In genomic region chr4:44425614-44426208, GRCh38 we compare ENCODE assay signal across 11 cellular contexts. TPM values are rescaled to one million over a fixed set of nuclear protein-coding genes. Genes with fewer than 3 reads are reported as not detected.
DNase-seq lines count a peak whose midpoint lies in the region; ATAC-seq, FAIRE-seq and TF ChIP-seq lines count a peak whose summit lies in the region.
"Had no signal": no experiment of that assay in that cellular context is flagged by ENCODE, and none has a peak within 500 bp of the region (broad histone marks: within the 10 kb centered on the region; RNA-seq: fewer than 3 reads in every experiment).

No MANE protein-coding gene starts in this region.

- no peak for TF ChIP-seq EP300 in H1 (IDR thresholded peaks at IDR 0.05; ENCODE audit: borderline replicate concordance in 1 of 2, low read depth in 2 of 2, low read length in 2 of 2)

- H2AK5ac ChIP-seq in H1 (ENCODE audit: low read depth, low read length): no peak overlapping the region

- no peak overlapping the region for H4K8ac ChIP-seq in H1 (ENCODE audit: extremely low read depth, insufficient read depth, low read length)

- H2AFZ ChIP-seq in GM23338 (no peak overlapping the region), H1 (ENCODE audit: low read length) (no peak overlapping the region)

- H4K20me1 ChIP-seq in GM23338 (replicated peaks; ENCODE audit: insufficient read depth): no peaks in the 10 kb centered on the region
- no peaks in the 10 kb centered on the region for H4K20me1 ChIP-seq in H1 (replicated peaks in 1 of 2; ENCODE audit: control insufficient read depth in 1 of 2, insufficient read depth in 2 of 2, low read length in 2 of 2)

- no peak overlapping the region for H3K4ac ChIP-seq in H1 (replicated peaks; ENCODE audit: insufficient read length, low read depth, low read length)

- no peak overlapping the region for H3K14ac ChIP-seq in H1 (ENCODE audit: insufficient read length)

- intact Hi-C loops in posterior cingulate gyrus (cut with DNase I) (loop anchor here (1.0 kb wide), 1 partner anchor 169 kb away; no protein-coding TSS in a partner anchor), Right ventricle myocardium inferior (cut with DNase I) (no loop called here)

- no peak overlapping the region for H3K18ac ChIP-seq in H1 (ENCODE audit: extremely low read depth, low read length)

- no peak overlapping the region for H2BK20ac ChIP-seq in H1 (ENCODE audit: low read length)

- H3F3A ChIP-seq in GM23338 (replicated peaks; ENCODE audit: low read depth): no peaks in the 10 kb centered on the region

- peak; percentile 93 for ATAC-seq in GM23338
- no peak for ATAC-seq in GM18873 (IDR thresholded peaks at IDR 0.05; ENCODE audit: low FRiP score, unreplicated experiment)
- no peak for ATAC-seq in GM21723 (IDR thresholded peaks at IDR 0.05; ENCODE audit: unreplicated experiment)
- ATAC-seq in Right ventricle myocardium inferior: no peak
- ATAC-seq: esophagus mucosa; stimulated activated naive CD8-positive, alpha-beta T cell treated with anti-CD3 and anti-CD28 coated beads, Interleukin-15, amount 100 ng/mL, for 72 hours had no signal

- no peaks in the 10 kb centered on the region for H3K27me3 Mint-ChIP-seq in GM23338 (ENCODE audit: insufficient read depth, low read depth, poor library complexity)
- H3K27me3 Mint-ChIP-seq: stimulated activated naive CD8-positive, alpha-beta T cell treated with anti-CD3 and anti-CD28 coated beads, Interleukin-15, amount 100 ng/mL, for 72 hours had no signal

- H3K36me3 Mint-ChIP-seq in GM23338 (ENCODE audit: low read depth): no peaks in the 10 kb centered on the region

- no peaks in the 10 kb centered on the region for H3K9me3 Mint-ChIP-seq in GM23338

- no peak overlapping the region for H2BK5ac ChIP-seq in H1 (ENCODE audit: low read depth, low read length)

- H3K79me2 ChIP-seq in GM23338 (replicated peaks; ENCODE audit: insufficient read depth) (no peaks in the 10 kb centered on the region), H1 (ENCODE audit: control insufficient read depth in 1 of 2, insufficient read depth in 2 of 2, low read length in 2 of 2) (peaks cover 0 to 12% of the 10 kb centered on the region in 2 experiments; a peak in 1 of 4 replicates)

- DNase-seq in GM23338 (ENCODE audit: low spot score): peak; percentile 76
- DNase-seq in NCI-H748 (lab: John Stamatoyannopoulos, UW; ENCODE audit: unreplicated experiment): peak; percentile 70
- no peak for DNase-seq in H1 (ENCODE audit: low read depth in 1 of 2, low spot score in 2 of 2)
- DNase-seq in posterior cingulate gyrus: peak in 7 of 10 donors; percentile 21 to 90 (median 56)
- no peak for DNase-seq in Right ventricle myocardium inferior (ENCODE audit: missing footprints)
- no peak for DNase-seq in EL
- DNase-seq: stimulated activated naive CD8-positive, alpha-beta T cell treated with anti-CD3 and anti-CD28 coated beads, Interleukin-15, amount 100 ng/mL, for 72 hours had no signal

- H3K79me1 ChIP-seq in H1 (ENCODE audit: low read depth, low read length): no peaks in the 10 kb centered on the region

- WGBS in H1 (ENCODE audit: extremely low coverage in 1 of 2, insufficient coverage in 1 of 2, insufficient read length in 1 of 2, insufficient replicate concordance in 2 of 2, low coverage in 1 of 2, low lambda C conversion rate in 2 of 2, missing lambda C conversion rate in 1 of 2), 2 experiments: 60% methylated on average over 2 of the region's 2 CpGs; no CpG with 5 or more reads in 1 of the 2 experiments

- no peak overlapping the region for H3K4me3 Mint-ChIP-seq in GM23338
- H3K4me3 Mint-ChIP-seq: stimulated activated naive CD8-positive, alpha-beta T cell treated with anti-CD3 and anti-CD28 coated beads, Interleukin-15, amount 100 ng/mL, for 72 hours had no signal

- H3K4me1 ChIP-seq in GM23338 (ENCODE audit: insufficient read depth) (0 out of 2 replicates have a peak, but pooled peaks cover 5% of the 10 kb centered on the region), H1 (replicated peaks in 1 of 4; ENCODE audit: control insufficient read depth in 3 of 4, insufficient read depth in 4 of 4, low read length in 3 of 4) (no peaks in the 10 kb centered on the region)

- no peak for TF ChIP-seq POLR2A in H1 (IDR thresholded peaks at IDR 0.05; ENCODE audit: control extremely low read depth in 1 of 2, low read depth in 2 of 2, low read length in 2 of 2)

- peak; percentile 92 to 96 for TF ChIP-seq RAD21 in H1 (IDR thresholded peaks at IDR 0.05 in 1 of 2, conservative IDR thresholded peaks at IDR 0.05 in 1 of 2; ENCODE audit: low read depth in 2 of 2, low read length in 2 of 2)

- H3K23me2 ChIP-seq in H1 (ENCODE audit: low read depth, low read length): no peaks in the 10 kb centered on the region

- peak; percentile 88 to 90 for TF ChIP-seq CTCF in GM23338 (conservative IDR thresholded peaks at IDR 0.05; ENCODE audit: low read depth in 2 of 2)
- TF ChIP-seq CTCF in H1 (IDR thresholded peaks at IDR 0.05; ENCODE audit: control extremely low read depth in 1 of 3, insufficient read depth in 1 of 3, low read depth in 1 of 3, low read length in 3 of 3): peak; percentile 72 to 87 (median 80)

- no peak overlapping the region for H2BK120ac ChIP-seq in H1 (replicated peaks; ENCODE audit: low read depth, low read length)

- no peaks in the 10 kb centered on the region for H3K9me3 ChIP-seq in H1 (ENCODE audit: insufficient read depth in 2 of 2, low read depth in 1 of 2, low read length in 1 of 2)

- H3K27ac Mint-ChIP-seq in GM23338: no peak overlapping the region
- H3K27ac Mint-ChIP-seq: stimulated activated naive CD8-positive, alpha-beta T cell treated with anti-CD3 and anti-CD28 coated beads, Interleukin-15, amount 100 ng/mL, for 72 hours had no signal

- no peak overlapping the region for H3K4me3 ChIP-seq in GM23338
- H3K4me3 ChIP-seq in H1 (ENCODE audit: extremely low read depth in 1 of 4, insufficient read depth in 2 of 4, low read depth in 3 of 4, low read length in 4 of 4): no peak overlapping the region

- POLR2A ChIA-PET in H1 (lab: Charles Lee; ENCODE audit: partially characterized antibody): interaction anchor here (0.7 kb wide), 1 partner anchor 215 kb away, joined by 3 read pairs; no protein-coding TSS in a partner anchor

- peaks cover 9% of the 10 kb centered on the region; the same call in 2 of the 3 replicates for H3K4me1 Mint-ChIP-seq in GM23338
- H3K4me1 Mint-ChIP-seq: stimulated activated naive CD8-positive, alpha-beta T cell treated with anti-CD3 and anti-CD28 coated beads, Interleukin-15, amount 100 ng/mL, for 72 hours had no signal

- H3K56ac ChIP-seq in H1 (replicated peaks; ENCODE audit: insufficient read length, low read depth, low read length): no peak overlapping the region

- H3K27ac ChIP-seq in GM23338 (ENCODE audit: low read depth): no peak overlapping the region
- H3K27ac ChIP-seq in H1 (ENCODE audit: low read depth, low read length): no peak overlapping the region

- H2BK15ac ChIP-seq in H1 (ENCODE audit: low read length): no peak overlapping the region

- H3K36me3 ChIP-seq in GM23338 (ENCODE audit: insufficient read depth): no peaks in the 10 kb centered on the region
- no peaks in the 10 kb centered on the region for H3K36me3 ChIP-seq in H1 (ENCODE audit: control insufficient read depth in 2 of 4, insufficient read depth in 4 of 4, low read length in 3 of 4)

- FAIRE-seq in H1 (lab: Jason Lieb, UNC): peak; percentile 82
- FAIRE-seq: GM18507 had no signal

- no peak overlapping the region for H4K91ac ChIP-seq in H1 (replicated peaks; ENCODE audit: insufficient read length, low read length)

- no peaks in the 10 kb centered on the region for H3K27me3 ChIP-seq in GM23338 (ENCODE audit: insufficient read depth)
- no peaks in the 10 kb centered on the region for H3K27me3 ChIP-seq in H1 (replicated peaks in 1 of 4; ENCODE audit: control insufficient read depth in 3 of 4, extremely low read depth in 1 of 4, insufficient read depth in 3 of 4, low read length in 3 of 4)

- no peak overlapping the region for H4K5ac ChIP-seq in H1 (ENCODE audit: insufficient read length, low read depth, low read length)

- no peak overlapping the region for H2BK12ac ChIP-seq in H1 (ENCODE audit: low read depth, low read length)

- H3K23ac ChIP-seq in H1 (ENCODE audit: insufficient read length): no peak overlapping the region

- H3K4me2 ChIP-seq in GM23338: no peak overlapping the region
- H3K4me2 ChIP-seq in H1 (ENCODE audit: insufficient read depth in 1 of 2, low read depth in 2 of 2, low read length in 2 of 2): no peak overlapping the region

- CTCF ChIA-PET in H1 (lab: Charles Lee; ENCODE audit: partially characterized antibody): interaction anchor here (0.6 to 1.6 kb wide), 23 partner anchors 8 to 1294 kb away, joined by 3 to 7 read pairs (median 3); partner anchors contain the start of gene KCTD8

- H3K9ac ChIP-seq in H1 (replicated peaks in 1 of 4; ENCODE audit: extremely low read depth in 1 of 4, low read depth in 3 of 4, low read length in 3 of 4): no peak overlapping the region

- H3K9me2 ChIP-seq in GM23338 (ENCODE audit: insufficient read depth): no peaks in the 10 kb centered on the region

TF ChIP-seq in GM23338, 12 proteins besides CTCF, POLR2A, EP300 and RAD21 (continues in another document):
- TF ChIP-seq EZH2phosphoT487 (IDR thresholded peaks at IDR 0.05; ENCODE audit: unreplicated experiment) (no peak), ZNF114 (CRISPR knock-in tag; IDR thresholded peaks at IDR 0.05) (no peak), JUNB (IDR thresholded peaks at IDR 0.05; ENCODE audit: unreplicated experiment) (no peak), POLR2AphosphoS5 (IDR thresholded peaks at IDR 0.05; ENCODE audit: low read depth) (no peak), NANOG (IDR thresholded peaks at IDR 0.05; ENCODE audit: borderline replicate concordance) (no peak)

TF ChIP-seq in H1, 55 proteins besides CTCF, POLR2A, EP300 and RAD21:
- TF ChIP-seq SP2 (IDR thresholded peaks at IDR 0.05; ENCODE audit: low read length): no peak
- peak; percentile 25; the same call in 1 of the 2 replicates for TF ChIP-seq YY1 (IDR thresholded peaks at IDR 0.05; ENCODE audit: low read depth, low read length)

RNA-seq across cellular contexts. Expression of gene KCTD8, which starts 22.9 kb away (rescaled TPM):
- 5.0 and 6.1 TPM in 2 replicates for total RNA-seq in GM23338 (2014; rRNA removed; shearing (Covaris generic))
- polyA plus RNA-seq in GM23338 (2016; fragmentation: Nextera tagmentation; extraction: Ambion mirVana): 2.7 and 2.8 TPM in 2 replicates
- 3.5 and 3.7 TPM in 2 replicates for total RNA-seq in H1 (2021; fragmentation: NEBNext Ultra II Directional; extraction: Animal tissue kit (Norgen Biotek cat#: 25700))
- polyA plus RNA-seq in H1 (2011; rRNA removed): 2.7 and 2.9 TPM in 2 replicates
- polyA plus RNA-seq in H1 (2011; cell fraction: cytosol; rRNA removed): 1.7 TPM
- 3.4 TPM for polyA plus RNA-seq in H1 (2011; cell fraction: nucleus; rRNA removed)
- polyA plus RNA-seq in H1 (2012, experiment 1 of 2): 1.6 to 2.2 TPM (median 2.1 TPM) in 4 replicates
- 0.83 TPM for polyA plus RNA-seq in H1 (2012, experiment 2 of 2)
- 2.4 TPM for polyA plus RNA-seq in H1 (2013, experiment 1 of 2)
- 1.9 TPM for polyA plus RNA-seq in H1 (2013, experiment 2 of 2)
- 2.0 and 3.0 TPM in 2 replicates for polyA minus RNA-seq in H1 (2011; rRNA and poly(A)+ RNA removed)
- polyA minus RNA-seq in H1 (2011; cell fraction: cytosol; rRNA and poly(A)+ RNA removed): 4.6 TPM
- polyA minus RNA-seq in H1 (2011; cell fraction: nucleus; rRNA and poly(A)+ RNA removed): 31.8 TPM
- 0.19 TPM for total RNA-seq in Right ventricle myocardium inferior
- total RNA-seq: esophagus mucosa had no signal

Comparison
In these comparisons a context has a peak if more than half of its experiments do, and no peak if none do; other contexts are left out.
1. DNase-seq: peak in GM23338 (single experiment), NCI-H748 (single experiment) and posterior cingulate gyrus (7 of 10); none in H1 (0 of 2), Right ventricle myocardium inferior (single experiment) and EL (single experiment).